ENCODE assay signal across 23 cellular contexts in genomic region chr1:220966874-220967631, GRCh38.
A peak's percentile ranks its signal among the peaks of the same experiment; 100 is the strongest.
DNase-seq lines count a peak whose midpoint lies in the region; ATAC-seq and TF ChIP-seq lines count a peak whose summit lies in the region.
"Had no signal": no experiment of that assay in that cellular context is flagged by ENCODE, and none has a peak within 500 bp of the region (broad histone marks: within the 10 kb centered on the region; RNA-seq: fewer than 3 reads in every experiment).

No MANE protein-coding gene starts in this region.

- TF ChIP-seq CTCF in heart left ventricle (IDR thresholded peaks at IDR 0.05): no peak
- TF ChIP-seq CTCF in right atrium auricular region (IDR thresholded peaks at IDR 0.05): no peak
- no peak for TF ChIP-seq CTCF in progenitor cell of endocrine pancreas (IDR thresholded peaks at IDR 0.05; ENCODE audit: unreplicated experiment)

- peak overlapping the region; percentile 52 for H3K27ac Mint-ChIP-seq in progenitor cell of endocrine pancreas
- no peak overlapping the region for H3K27ac Mint-ChIP-seq in activated CD4-positive, alpha-beta T cell treated with anti-CD3 and anti-CD28 coated beads, Interleukin-2, amount 10 ng/mL, durations not matched to agents 7 days and 5 days
- H3K27ac Mint-ChIP-seq: activated naive CD8-positive, alpha-beta T cell treated with anti-CD3 and anti-CD28 coated beads, Interleukin-2, amount 50 U/mL, for 24 hours; CD4-positive, CD25-positive, alpha-beta regulatory T cell had no signal

- POLR2A ChIA-PET in activated CD4-positive, alpha-beta T cell treated with anti-CD3 and anti-CD28 coated beads, Interleukin-2, amount 10 ng/mL, durations not matched to agents 7 days and 5 days (lab: Charles Lee): no interaction called here

- peaks cover 9% of the 10 kb centered on the region for H3K9me3 Mint-ChIP-seq in progenitor cell of endocrine pancreas (ENCODE audit: low read depth)
- no peaks in the 10 kb centered on the region for H3K9me3 Mint-ChIP-seq in activated CD4-positive, alpha-beta T cell treated with anti-CD3 and anti-CD28 coated beads, Interleukin-2, amount 10 ng/mL, durations not matched to agents 7 days and 5 days
- H3K9me3 Mint-ChIP-seq: activated naive CD8-positive, alpha-beta T cell treated with anti-CD3 and anti-CD28 coated beads, Interleukin-2, amount 50 U/mL, for 24 hours had no signal

- H3K36me3 Mint-ChIP-seq in progenitor cell of endocrine pancreas (ENCODE audit: insufficient read depth): no peaks in the 10 kb centered on the region
- no peaks in the 10 kb centered on the region for H3K36me3 Mint-ChIP-seq in activated CD4-positive, alpha-beta T cell treated with anti-CD3 and anti-CD28 coated beads, Interleukin-2, amount 10 ng/mL, durations not matched to agents 7 days and 5 days (ENCODE audit: low read depth)
- H3K36me3 Mint-ChIP-seq: CD4-positive, CD25-positive, alpha-beta regulatory T cell had no signal

- H3K27ac ChIP-seq in heart left ventricle: no peak overlapping the region
- no peak overlapping the region for H3K27ac ChIP-seq in right atrium auricular region
- H3K27ac ChIP-seq: cardiac muscle cell, Peyer's patch, stomach, upper lobe of left lung had no signal

- peaks cover 3% of the 10 kb centered on the region for H3K27me3 Mint-ChIP-seq in progenitor cell of endocrine pancreas
- H3K27me3 Mint-ChIP-seq in activated CD4-positive, alpha-beta T cell treated with anti-CD3 and anti-CD28 coated beads, Interleukin-2, amount 10 ng/mL, durations not matched to agents 7 days and 5 days: no peaks in the 10 kb centered on the region
- H3K27me3 Mint-ChIP-seq: CD4-positive, CD25-positive, alpha-beta regulatory T cell had no signal

- H3K27me3 ChIP-seq in heart left ventricle (no peaks in the 10 kb centered on the region), right atrium auricular region (no peaks in the 10 kb centered on the region), adipocyte (replicated peaks; ENCODE audit: control insufficient read depth, insufficient read depth, low read length) (no peaks in the 10 kb centered on the region)
- H3K27me3 ChIP-seq: cardiac muscle cell, Peyer's patch, stomach, upper lobe of left lung had no signal

- H3K9me3 ChIP-seq in heart left ventricle (peaks cover 0 to 27% (median 4%) of the 10 kb centered on the region in 12 donors), right atrium auricular region (peaks cover 0 to 6% of the 10 kb centered on the region in 2 donors), adipocyte (ENCODE audit: control insufficient read depth, low read length) (no peaks in the 10 kb centered on the region)
- H3K9me3 ChIP-seq: Peyer's patch had no signal

- H3K4me1 Mint-ChIP-seq in progenitor cell of endocrine pancreas (ENCODE audit: low read depth): peaks cover 8% of the 10 kb centered on the region
- H3K4me1 Mint-ChIP-seq in activated CD4-positive, alpha-beta T cell treated with anti-CD3 and anti-CD28 coated beads, Interleukin-2, amount 10 ng/mL, durations not matched to agents 7 days and 5 days: no peaks in the 10 kb centered on the region
- H3K4me1 Mint-ChIP-seq: activated naive CD8-positive, alpha-beta T cell treated with anti-CD3 and anti-CD28 coated beads, Interleukin-2, amount 50 U/mL, for 24 hours; CD4-positive, CD25-positive, alpha-beta regulatory T cell had no signal

- WGBS in heart left ventricle, 4 donors: 42 to 63% (median 47%) methylated on average over 8 of the region's 8 CpGs

- DNase-seq in heart left ventricle: peak in 1 of 5 donors; percentile 17
- DNase-seq in right atrium auricular region (ENCODE audit: low spot score): no peak
- DNase-seq in NCI-H82 (lab: John Stamatoyannopoulos, UW): peak; percentile 69
- DNase-seq in adipocyte (ENCODE audit: low read depth): peak; percentile 30
- DNase-seq in progenitor cell of endocrine pancreas (ENCODE audit: low spot score, unreplicated experiment): no peak
- DNase-seq in GM19238 (ENCODE audit: insufficient read length, low spot score): no peak
- no peak for DNase-seq in activated CD4-positive, alpha-beta T cell treated with anti-CD3 and anti-CD28 coated beads, Interleukin-2, amount 10 ng/mL, durations not matched to agents 7 days and 5 days
- DNase-seq in NOMO-1 treated with DMSO at 0.1 percent for 48 hours (lab: John Stamatoyannopoulos, UW; ENCODE audit: unreplicated experiment): no peak
- DNase-seq: activated CD8-positive, alpha-beta memory T cell treated with anti-CD3 and anti-CD28 coated beads for 24 hours; activated naive CD8-positive, alpha-beta T cell treated with anti-CD3 and anti-CD28 coated beads, Interleukin-2, amount 50 U/mL, for 24 hours; CD4-positive, CD25-positive, alpha-beta regulatory T cell; left cardiac atrium; NCI-H2081; NCI-H524 treated with DMSO at 0.1 percent for 48 hours; occipital lobe; Peyer's patch; stimulated activated CD4-positive, alpha-beta T cell treated with anti-CD3 and anti-CD28 coated beads, Interleukin-1b, Interleukin-23, amount 100 ng/mL, for 48 hours; stomach; SW 1271; upper lobe of left lung had no signal

- H3K4me3 ChIP-seq in heart left ventricle (no peak overlapping the region), right atrium auricular region (no peak overlapping the region), adipocyte (ENCODE audit: low read length) (no peak overlapping the region)
- H3K4me3 ChIP-seq: cardiac muscle cell, Peyer's patch, stomach, upper lobe of left lung had no signal

- H3K36me3 ChIP-seq in heart left ventricle (no peaks in the 10 kb centered on the region), right atrium auricular region (no peaks in the 10 kb centered on the region), adipocyte (ENCODE audit: control insufficient read depth, insufficient read depth, low read length, severe bottlenecking) (no peaks in the 10 kb centered on the region)
- H3K36me3 ChIP-seq: cardiac muscle cell, Peyer's patch, stomach, upper lobe of left lung had no signal

- H3K4me1 ChIP-seq in heart left ventricle (peaks cover 0 to 7% (median 0%) of the 10 kb centered on the region in 12 donors), right atrium auricular region (peaks cover 0 to 6% of the 10 kb centered on the region in 2 donors), adipocyte (ENCODE audit: control insufficient read depth, insufficient read depth, low read length) (peaks cover 7% of the 10 kb centered on the region)
- H3K4me1 ChIP-seq: Peyer's patch, stomach, upper lobe of left lung had no signal

- intact Hi-C loops in heart left ventricle (cut with DNase I): no loop called here

- no peak overlapping the region for H3K4me3 Mint-ChIP-seq in progenitor cell of endocrine pancreas (ENCODE audit: low read depth)
- no peak overlapping the region for H3K4me3 Mint-ChIP-seq in activated CD4-positive, alpha-beta T cell treated with anti-CD3 and anti-CD28 coated beads, Interleukin-2, amount 10 ng/mL, durations not matched to agents 7 days and 5 days
- H3K4me3 Mint-ChIP-seq: activated naive CD8-positive, alpha-beta T cell treated with anti-CD3 and anti-CD28 coated beads, Interleukin-2, amount 50 U/mL, for 24 hours; CD4-positive, CD25-positive, alpha-beta regulatory T cell had no signal

- no peak for TF ChIP-seq POLR2A in heart left ventricle (IDR thresholded peaks at IDR 0.05)

- ATAC-seq in heart left ventricle: peak in 3 of 4 donors; percentile 41 to 76 (median 63)
- ATAC-seq: activated naive CD8-positive, alpha-beta T cell treated with anti-CD3 and anti-CD28 coated beads, Interleukin-2, amount 50 U/mL, for 24 hours; HepG2; left cardiac atrium; sciatic nerve had no signal

- CTCF ChIA-PET in activated CD4-positive, alpha-beta T cell treated with anti-CD3 and anti-CD28 coated beads, Interleukin-2, amount 10 ng/mL, durations not matched to agents 7 days and 5 days (lab: Charles Lee): interaction anchor here (0.6 kb wide), 1 partner anchor 411 kb away, joined by 3 read pairs; no protein-coding TSS in a partner anchor

- H3K9ac ChIP-seq in adipocyte (ENCODE audit: low read length): no peak overlapping the region

Comparison
In these comparisons a context has a peak if more than half of its experiments do, and no peak if none do; other contexts are left out.
1. DNase-seq: peak in NCI-H82 (single experiment) and adipocyte (single experiment); none in right atrium auricular region (single experiment), progenitor cell of endocrine pancreas (single experiment), GM19238 (single experiment), activated CD4-positive, alpha-beta T cell treated with anti-CD3 and anti-CD28 coated beads, Interleukin-2, amount 10 ng/mL, durations not matched to agents 7 days and 5 days (single experiment) and NOMO-1 treated with DMSO at 0.1 percent for 48 hours (single experiment).